Comparison of ENCODE assay signal across 8 cellular contexts in the genomic region with DNA sequence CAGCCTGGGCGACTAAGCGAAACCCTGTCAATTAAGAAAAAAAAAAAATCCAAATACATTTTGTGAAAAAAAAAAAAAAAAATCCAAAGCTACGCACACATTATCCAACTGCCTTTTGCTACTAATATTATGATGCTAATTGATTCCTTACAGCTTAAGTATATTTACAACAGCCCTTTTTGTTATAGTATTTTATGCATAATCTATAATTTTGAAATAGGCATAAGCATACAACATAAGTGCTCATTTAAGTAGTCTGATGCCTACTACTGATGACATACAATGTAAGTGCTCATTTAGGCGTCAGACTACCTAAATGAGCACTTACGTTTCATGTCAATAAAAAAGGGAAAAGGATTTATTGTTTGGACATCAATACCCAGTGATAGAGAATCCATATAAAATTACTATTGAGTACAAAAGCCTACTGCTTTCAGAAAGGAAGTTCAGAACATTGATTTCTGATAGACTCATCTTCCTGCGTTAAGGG. TPM values are rescaled to one million over a fixed set of nuclear protein-coding genes. Genes with fewer than 3 reads are reported as not detected.
DNase-seq lines count a peak whose midpoint lies in the region; ATAC-seq and TF ChIP-seq lines count a peak whose summit lies in the region.

No MANE protein-coding gene starts in this region.

- no peaks in the 10 kb centered on the region for H3K9me3 ChIP-seq in DOHH2 (ENCODE audit: control insufficient read depth, insufficient read depth, low read length)
- H3K9me3 ChIP-seq in esophagus muscularis mucosa = no peaks in the 10 kb centered on the region
- H3K9me3 ChIP-seq in psoas muscle = no peaks in the 10 kb centered on the region

- H3K4me3 ChIP-seq in DOHH2 (ENCODE audit: low read length) (peak overlapping the region; percentile 93), esophagus muscularis mucosa (peak overlapping the region; percentile 82 to 96 (median 92)), psoas muscle (peak overlapping the region; percentile 83)

- H3K27me3 ChIP-seq in DOHH2 (ENCODE audit: control insufficient read depth, low read length) = no peaks in the 10 kb centered on the region
- H3K27me3 ChIP-seq in esophagus muscularis mucosa = no peaks in the 10 kb centered on the region
- no peaks in the 10 kb centered on the region for H3K27me3 ChIP-seq in psoas muscle (ENCODE audit: insufficient read depth in 3 of 3, low read length in 2 of 3)

- TF ChIP-seq EP300 in esophagus muscularis mucosa (IDR thresholded peaks at IDR 0.05) = no peak

- DNase-seq in RWPE1 (ENCODE audit: low spot score) (no peak), esophagus muscularis mucosa (ENCODE audit: extremely low spot score) (no peak), psoas muscle (no peak), activated gamma-delta T cell treated with Interleukin-2 at 50 U/mL for 16 hours (no peak), kidney tubule cell (ENCODE audit: low spot score) (no peak), posterior cingulate gyrus (no peak), hepatic stellate cell (ENCODE audit: low spot score) (no peak)

- H3K4me1 ChIP-seq in DOHH2 (ENCODE audit: control insufficient read depth, low read length) = peaks cover 44% of the 10 kb centered on the region
- H3K4me1 ChIP-seq in esophagus muscularis mucosa = peaks cover 15 to 37% (median 34%) of the 10 kb centered on the region in 4 donors
- H3K4me1 ChIP-seq in psoas muscle = peaks cover 14% of the 10 kb centered on the region

- POLR2A ChIA-PET in RWPE1 (lab: Yijun Ruan, JAX; ENCODE audit: low non-redundant PET) = interaction anchor here (1.7 kb wide), 1 partner anchor 19 kb away, joined by 11 read pairs; no protein-coding TSS in a partner anchor

- H3K27ac ChIP-seq in DOHH2 (ENCODE audit: low read depth, low read length) (peak overlapping the region; percentile 36), RWPE1 (peak overlapping the region; percentile 85), esophagus muscularis mucosa (replicated peaks in 1 of 4) (peak overlapping the region; percentile 88 to 91 (median 90)), psoas muscle (peak overlapping the region; percentile 93)

- TF ChIP-seq POLR2A in esophagus muscularis mucosa (IDR thresholded peaks at IDR 0.05; ENCODE audit: low read depth) = no peak

- peak overlapping the region; percentile 77 for H3K4me2 ChIP-seq in DOHH2 (ENCODE audit: low read length)

- no peak for ATAC-seq in psoas muscle

- 85% methylated on average over 6 of the region's 6 CpGs for WGBS in esophagus muscularis mucosa
- 82 to 88% (median 83%) methylated on average over 6 of the region's 6 CpGs for WGBS in psoas muscle, 3 donors

- no peaks in the 10 kb centered on the region; the same call in 1 of the 2 replicates for H4K20me1 ChIP-seq in DOHH2 (ENCODE audit: control insufficient read depth, insufficient read depth, low read depth, low read length)

- peaks cover 37% of the 10 kb centered on the region for H3K79me2 ChIP-seq in DOHH2 (ENCODE audit: control insufficient read depth, low read length)

- no peaks in the 10 kb centered on the region for H3F3A ChIP-seq in DOHH2 (ENCODE audit: control insufficient read depth, insufficient read depth)

- CTCF ChIA-PET in RWPE1 (lab: Yijun Ruan, JAX) = interaction anchor here (1.6 kb wide), 1 partner anchor 33 kb away, joined by 5 read pairs; no protein-coding TSS in a partner anchor

- intact Hi-C loops in esophagus muscularis mucosa (cut with DNase I) (loop anchor here (5.0 kb wide), 1 partner anchor 57 kb away; the partner anchor contains the start of gene CNOT11), psoas muscle (cut with DNase I) (loop anchor here in 1 of 2 donors (5.0 kb wide), 1 partner anchor 57 kb away; the partner anchor contains the start of gene CNOT11), posterior cingulate gyrus (cut with DNase I) (loop anchor here (5.0 kb wide), 1 partner anchor 57 kb away; the partner anchor contains the start of gene CNOT11)

- no peaks in the 10 kb centered on the region for H3K9me2 ChIP-seq in DOHH2 (replicated peaks; ENCODE audit: control insufficient read depth, low read length)

- TF ChIP-seq CTCF in DOHH2 (IDR thresholded peaks at IDR 0.05; ENCODE audit: low read depth, low read length, poor library complexity, severe bottlenecking) = no peak
- no peak for TF ChIP-seq CTCF in RWPE1 (conservative IDR thresholded peaks at IDR 0.05; ENCODE audit: low read depth)
- TF ChIP-seq CTCF in esophagus muscularis mucosa (IDR thresholded peaks at IDR 0.05) = no peak
- TF ChIP-seq CTCF in psoas muscle (IDR thresholded peaks at IDR 0.05) = no peak

- H3K36me3 ChIP-seq in DOHH2 (ENCODE audit: control insufficient read depth, low read length) (peaks cover 2% of the 10 kb centered on the region; the same call in 1 of the 2 replicates), esophagus muscularis mucosa (no peaks in the 10 kb centered on the region), psoas muscle (ENCODE audit: insufficient read depth in 1 of 2, low read depth in 1 of 2) (no peaks in the 10 kb centered on the region)

RNA-seq across cellular contexts. Expression of gene RNF149, which starts 0.8 kb away (rescaled TPM):
- total RNA-seq in esophagus muscularis mucosa = 10 to 100 TPM; 29.5 to 66.6 (median 40.0) TPM
- 10 to 100 TPM; 13.5 to 23.7 (median 20.0) TPM for total RNA-seq in psoas muscle
- polyA plus RNA-seq in psoas muscle = 10 to 100 TPM; 10.7 to 22.8 (median 11.3) TPM

RNA-seq across cellular contexts. Expression of gene CNOT11, which starts 56.6 kb away (rescaled TPM):
- total RNA-seq in esophagus muscularis mucosa = 10 to 100 TPM; 25.7 to 35.8 (median 29.0) TPM
- 10 to 100 TPM; 29.6 to 42.1 (median 34.8) TPM for total RNA-seq in psoas muscle
- 10 to 100 TPM; 17.1 to 38.0 (median 17.6) TPM for polyA plus RNA-seq in psoas muscle

Comparison
In these comparisons a context has a peak if more than half of its experiments do, and no peak if none do; other contexts are left out.
1. H3K27ac ChIP-seq: peak in every context shown above with its lines; median percentile 93 in psoas muscle; 90 in esophagus muscularis mucosa; 85 in RWPE1; 36 in DOHH2.